ENCODE assay signal across 21 cellular contexts in the genomic region with DNA sequence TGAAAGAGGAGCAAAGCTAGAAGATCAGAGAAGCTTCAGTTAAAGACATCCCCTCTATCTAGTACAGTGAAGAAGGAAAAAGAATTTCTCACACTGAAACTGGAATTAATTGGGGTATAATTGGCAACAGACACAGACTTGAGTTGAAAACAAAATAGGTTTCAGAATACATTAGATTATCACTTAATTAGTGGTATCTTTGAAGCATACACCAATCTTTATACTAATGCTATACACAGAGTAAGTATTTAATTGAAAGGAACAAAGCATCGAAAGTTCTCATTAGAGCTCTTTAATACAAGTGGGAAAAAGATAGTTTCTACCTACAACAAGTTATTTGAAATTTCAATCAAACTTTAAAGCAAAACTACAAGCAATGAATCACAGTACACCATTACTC.
A peak's percentile ranks its signal among the peaks of the same experiment; 100 is the strongest.
DNase-seq lines count a peak whose midpoint lies in the region; ATAC-seq, FAIRE-seq and TF ChIP-seq lines count a peak whose summit lies in the region.
"Had no signal": no experiment of that assay in that cellular context is flagged by ENCODE, and none has a peak within 500 bp of the region (broad histone marks: within the 10 kb centered on the region; RNA-seq: fewer than 3 reads in every experiment).

No MANE protein-coding gene starts in this region.

- H3K4me1 ChIP-seq in Panc1 (ENCODE audit: control insufficient read depth, insufficient read depth, low read length): peaks cover 29% of the 10 kb centered on the region
- H3K4me1 ChIP-seq in GM12878 (ENCODE audit: control insufficient read depth, insufficient read depth, low read length): no peaks in the 10 kb centered on the region
- H3K4me1 ChIP-seq in neural progenitor cell: peaks cover 6% of the 10 kb centered on the region
- H3K4me1 ChIP-seq in SJCRH30: peaks cover 8% of the 10 kb centered on the region
- H3K4me1 ChIP-seq: Caco-2 had no signal

- no peak for TF ChIP-seq EP300 in GM12878 (IDR thresholded peaks at IDR 0.05; ENCODE audit: borderline replicate concordance in 1 of 2, control insufficient read depth in 1 of 2, low read depth in 2 of 2, low read length in 2 of 2)

- H3K27me3 Mint-ChIP-seq in neural progenitor cell (ENCODE audit: insufficient read depth, low read depth): no peaks in the 10 kb centered on the region
- H3K27me3 Mint-ChIP-seq: B cell; CD4-positive, alpha-beta T cell had no signal

- H3K79me2 ChIP-seq in GM12878 (ENCODE audit: control insufficient read depth, insufficient read depth, low read length) (no peaks in the 10 kb centered on the region), neural progenitor cell (ENCODE audit: low read depth) (no peaks in the 10 kb centered on the region)

- no peaks in the 10 kb centered on the region for H3F3A ChIP-seq in neural progenitor cell (ENCODE audit: low read depth)

- H3K9me3 Mint-ChIP-seq in neural progenitor cell: no peaks in the 10 kb centered on the region
- H3K9me3 Mint-ChIP-seq: CD4-positive, alpha-beta T cell had no signal

- no peaks in the 10 kb centered on the region for H3K27me3 ChIP-seq in Panc1 (ENCODE audit: control insufficient read depth, insufficient read depth, low read length)
- no peaks in the 10 kb centered on the region for H3K27me3 ChIP-seq in GM12878 (replicated peaks in 1 of 2; ENCODE audit: control insufficient read depth in 2 of 2, insufficient read depth in 2 of 2, low read length in 1 of 2)
- no peaks in the 10 kb centered on the region for H3K27me3 ChIP-seq in neural progenitor cell
- no peaks in the 10 kb centered on the region for H3K27me3 ChIP-seq in SJCRH30
- H3K27me3 ChIP-seq: BLaER1 treated with 17β-estradiol and CSF1 and Interleukin-3, amounts not matched to agents 10 nM and 100 nM had no signal

- RAD21 ChIA-PET in GM12878 (lab: Charles Lee; ENCODE audit: unreplicated experiment): no interaction called here

- no peaks in the 10 kb centered on the region for H3K36me3 Mint-ChIP-seq in neural progenitor cell
- H3K36me3 Mint-ChIP-seq: CD8-positive, alpha-beta T cell had no signal

- in situ Hi-C loops in Panc1 (cut with HindIII; ENCODE audit: low pct_unique_long_range_greater_than_20kb, low sequenced_read_pairs) (no loop called here), GM12878 (cut with MboI) (no loop called here)

- H3K4me2 ChIP-seq in GM12878 (ENCODE audit: control insufficient read depth, insufficient read depth): no peak overlapping the region
- no peak overlapping the region for H3K4me2 ChIP-seq in neural progenitor cell
- H3K4me2 ChIP-seq: BLaER1 treated with 17β-estradiol and CSF1 and Interleukin-3, amounts not matched to agents 10 nM and 100 nM had no signal

- SMC1A ChIA-PET in GM12878 (lab: Charles Lee; ENCODE audit: uncharacterized antibody, unreplicated experiment): no interaction called here

- H3K9me3 ChIP-seq in Panc1 (ENCODE audit: control insufficient read depth, insufficient read depth, low read depth, low read length): no peaks in the 10 kb centered on the region
- no peaks in the 10 kb centered on the region for H3K9me3 ChIP-seq in GM12878 (replicated peaks; ENCODE audit: control insufficient read depth, insufficient read depth, low read length)
- no peaks in the 10 kb centered on the region for H3K9me3 ChIP-seq in neural progenitor cell (ENCODE audit: low read depth)
- no peaks in the 10 kb centered on the region for H3K9me3 ChIP-seq in SJCRH30 (replicated peaks)
- H3K9me3 ChIP-seq: A549; BLaER1 treated with 17β-estradiol and CSF1 and Interleukin-3, amounts not matched to agents 10 nM and 100 nM; Caco-2 had no signal

- POLR2A ChIA-PET in Panc1 (lab: Charles Lee) (interaction anchor here (0.5 kb wide), 1 partner anchor 141 kb away, joined by 4 read pairs; no protein-coding TSS in a partner anchor), GM12878 (lab: Charles Lee) (no interaction called here)

- CTCF ChIA-PET in Panc1 (lab: Charles Lee) (no interaction called here), GM12878 (lab: Yijun Ruan, JAX) (no interaction called here)

- no peak for TF ChIP-seq RAD21 in GM12878 (IDR thresholded peaks at IDR 0.05; ENCODE audit: insufficient read depth, low read depth, low read length)

- H3K4me3 ChIP-seq in Panc1 (ENCODE audit: low read depth in 2 of 2, low read length in 2 of 2) (no peak overlapping the region), GM12878 (no peak overlapping the region), neural progenitor cell (no peak overlapping the region), SJCRH30 (no peak overlapping the region)
- H3K4me3 ChIP-seq: A549; BLaER1 treated with 17β-estradiol and CSF1 and Interleukin-3, amounts not matched to agents 10 nM and 100 nM had no signal

- H4K20me1 ChIP-seq in GM12878 (ENCODE audit: control insufficient read depth, insufficient read depth) (no peaks in the 10 kb centered on the region), neural progenitor cell (ENCODE audit: low read depth) (no peaks in the 10 kb centered on the region)
- H4K20me1 ChIP-seq: BLaER1 treated with 17β-estradiol and CSF1 and Interleukin-3, amounts not matched to agents 10 nM and 100 nM had no signal

- BruUV-seq in Panc1 (replicated peaks; lab: Mats Ljungman, UMichigan): no TSS peak
- BruUV-seq in GM12878 (replicated peaks; lab: Mats Ljungman, UMichigan): no TSS peak

- no peak overlapping the region for H3K4me3 Mint-ChIP-seq in neural progenitor cell
- H3K4me3 Mint-ChIP-seq: B cell; CD4-positive, alpha-beta T cell; CD8-positive, alpha-beta T cell had no signal

- H3K9ac ChIP-seq in GM12878 (ENCODE audit: control insufficient read depth, insufficient read depth, low read length): no peak overlapping the region
- H3K9ac ChIP-seq in neural progenitor cell: no peak overlapping the region
- H3K9ac ChIP-seq: BLaER1 treated with 17β-estradiol and CSF1 and Interleukin-3, amounts not matched to agents 10 nM and 100 nM had no signal

- H2AFZ ChIP-seq in GM12878 (ENCODE audit: control insufficient read depth, low read depth, low read length) (no peak overlapping the region), neural progenitor cell (replicated peaks) (no peak overlapping the region)

- 0% methylated on average over 1 of the region's 1 CpG for WGBS in GM12878 (ENCODE audit: insufficient coverage, insufficient replicate concordance, low lambda C conversion rate, missing lambda C conversion rate)

- no peak for DNase-seq in H54 (ENCODE audit: insufficient read length, low spot score)
- DNase-seq in Panc1 (ENCODE audit: low read depth, low spot score): no peak
- DNase-seq in GM12878 (ENCODE audit: low read depth, low spot score): no peak
- DNase-seq in neural progenitor cell (ENCODE audit: low spot score): no peak
- DNase-seq in SJCRH30: no peak
- DNase-seq: AML-193; Caco-2; Calu3; CD4-positive, alpha-beta T cell; CD8-positive, alpha-beta T cell; DMS79 treated with DMSO at 0.1 percent for 48 hours; GF-D8 had no signal

- intact Hi-C loops in Panc1 (cut with micrococcal nuclease; ENCODE audit: unreplicated experiment): no loop called here
- intact Hi-C loops in GM12878 (cut with micrococcal nuclease; ENCODE audit: unreplicated experiment): no loop called here

- H3K4me1 Mint-ChIP-seq in neural progenitor cell: peaks cover 12% of the 10 kb centered on the region
- H3K4me1 Mint-ChIP-seq: B cell had no signal

- H3K27ac Mint-ChIP-seq in neural progenitor cell: no peak overlapping the region
- H3K27ac Mint-ChIP-seq: B cell; CD4-positive, alpha-beta T cell; CD8-positive, alpha-beta T cell had no signal

- FAIRE-seq in H54 (lab: Jason Lieb, UNC) (peak; percentile 52), GM12878 (lab: Jason Lieb, UNC) (no peak)
- FAIRE-seq: A549, D721Med, G401.6, GM12892, GM18507 had no signal

- TF ChIP-seq POLR2A in H54 (IDR thresholded peaks at IDR 0.05; ENCODE audit: low read depth, low read length): no peak
- no peak for TF ChIP-seq POLR2A in GM12878 (IDR thresholded peaks at IDR 0.05; ENCODE audit: low read depth, low read length)

- ATAC-seq in Panc1: no peak
- ATAC-seq in GM12878: no peak
- ATAC-seq: A549; CD8-positive, alpha-beta T cell had no signal

- peak overlapping the region; percentile 71; the same call in 1 of the 2 replicates for H3K27ac ChIP-seq in Panc1 (ENCODE audit: low read length)
- no peak overlapping the region for H3K27ac ChIP-seq in GM12878 (ENCODE audit: control insufficient read depth, insufficient read depth)
- no peak overlapping the region for H3K27ac ChIP-seq in neural progenitor cell
- H3K27ac ChIP-seq in SJCRH30: no peak overlapping the region
- H3K27ac ChIP-seq: 22Rv1, C4-2B had no signal

- H3K36me3 ChIP-seq in Panc1 (ENCODE audit: control insufficient read depth, insufficient read depth, low read length): no peaks in the 10 kb centered on the region
- H3K36me3 ChIP-seq in GM12878 (ENCODE audit: control insufficient read depth in 2 of 2, insufficient read depth in 2 of 2, low read length in 1 of 2): no peaks in the 10 kb centered on the region
- no peaks in the 10 kb centered on the region for H3K36me3 ChIP-seq in neural progenitor cell
- no peaks in the 10 kb centered on the region for H3K36me3 ChIP-seq in SJCRH30
- H3K36me3 ChIP-seq: BLaER1 treated with 17β-estradiol and CSF1 and Interleukin-3, amounts not matched to agents 10 nM and 100 nM had no signal

- TF ChIP-seq CTCF in Panc1 (IDR thresholded peaks at IDR 0.05): no peak
- no peak for TF ChIP-seq CTCF in GM12878 (IDR thresholded peaks at IDR 0.05 in 2 of 3, conservative IDR thresholded peaks at IDR 0.05 in 1 of 3; ENCODE audit: control insufficient read depth in 2 of 3, extremely low read depth in 1 of 3, insufficient read depth in 1 of 3, low read depth in 3 of 3, low read length in 3 of 3)
- no peak for TF ChIP-seq CTCF in neural progenitor cell (IDR thresholded peaks at IDR 0.05)

TF ChIP-seq in GM12878, 131 proteins besides CTCF, POLR2A, EP300 and RAD21:
- TF ChIP-seq POLR2AphosphoS5 (IDR thresholded peaks at IDR 0.05; ENCODE audit: low read length): no peak
- peak; percentile 95 for TF ChIP-seq MTA2 (IDR thresholded peaks at IDR 0.05; ENCODE audit: low read depth)
